ENCODE assay signal across 2 cellular contexts in genomic region chr15:63276342-63277043, GRCh38.
TF ChIP-seq lines count a peak whose summit lies in the region.

No MANE protein-coding gene starts in this region.

TF ChIP-seq in K562, 482 proteins besides CTCF, POLR2A, EP300 and RAD21 (continues in another document):
- TF ChIP-seq, protein P1, sequence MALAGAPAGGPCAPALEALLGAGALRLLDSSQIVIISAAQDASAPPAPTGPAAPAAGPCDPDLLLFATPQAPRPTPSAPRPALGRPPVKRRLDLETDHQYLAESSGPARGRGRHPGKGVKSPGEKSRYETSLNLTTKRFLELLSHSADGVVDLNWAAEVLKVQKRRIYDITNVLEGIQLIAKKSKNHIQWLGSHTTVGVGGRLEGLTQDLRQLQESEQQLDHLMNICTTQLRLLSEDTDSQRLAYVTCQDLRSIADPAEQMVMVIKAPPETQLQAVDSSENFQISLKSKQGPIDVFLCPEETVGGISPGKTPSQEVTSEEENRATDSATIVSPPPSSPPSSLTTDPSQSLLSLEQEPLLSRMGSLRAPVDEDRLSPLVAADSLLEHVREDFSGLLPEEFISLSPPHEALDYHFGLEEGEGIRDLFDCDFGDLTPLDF (CRISPR knock-in tag; IDR thresholded peaks at IDR 0.05), result no peak
- TF ChIP-seq DPF2 (IDR thresholded peaks at IDR 0.05) (0 out of 2 replicates have a peak, but pooled peaks have one; percentile 30), ZNF592 (IDR thresholded peaks at IDR 0.05) (0 out of 2 replicates have a peak, but pooled peaks have one; percentile 17), MLLT1 (IDR thresholded peaks at IDR 0.05) (peak in 1 of 2 experiments; percentile 49; a peak in 1 of 4 replicates), PML (IDR thresholded peaks at IDR 0.05; ENCODE audit: low read length) (0 out of 2 replicates have a peak, but pooled peaks have one; percentile 28), JUND (IDR thresholded peaks at IDR 0.05; ENCODE audit: borderline replicate concordance, low read depth, low read length) (no peak), JUND (tag; IDR thresholded peaks at IDR 0.05; ENCODE audit: borderline replicate concordance, low read depth, low read length) (no peak), NBN (IDR thresholded peaks at IDR 0.05; ENCODE audit: low read depth) (peak; percentile 34; the same call in 1 of the 2 replicates), CHD4 (IDR thresholded peaks at IDR 0.05; ENCODE audit: insufficient read depth, insufficient replicate concordance, low read depth, low read length, poor library complexity, severe bottlenecking) (no peak), CBX1 (IDR thresholded peaks at IDR 0.05; ENCODE audit: low read depth) (no peak), NFRKB (IDR thresholded peaks at IDR 0.05; ENCODE audit: low read depth) (peak; percentile 68; the same call in 1 of the 2 replicates), TRIM28 (IDR thresholded peaks at IDR 0.05) (0 out of 2 replicates have a peak, but pooled peaks have one; percentile 33), AFF1 (IDR thresholded peaks at IDR 0.05; ENCODE audit: low read depth in 1 of 2, partially characterized antibody in 2 of 2) (peak in 1 of 2 experiments; percentile 62), FOXM1 (IDR thresholded peaks at IDR 0.05; ENCODE audit: low read depth) (peak; percentile 12; the same call in 1 of the 2 replicates), FOXM1 (CRISPR knock-in tag; IDR thresholded peaks at IDR 0.05; ENCODE audit: low read depth) (no peak), SLC30A9 (CRISPR knock-in tag; IDR thresholded peaks at IDR 0.05) (no peak), SIRT6 (IDR thresholded peaks at IDR 0.05; ENCODE audit: low read depth, low read length) (no peak), HDAC8 (tag; IDR thresholded peaks at IDR 0.05) (no peak)

TF ChIP-seq in HepG2, 621 proteins besides CTCF, POLR2A, EP300 and RAD21:
- no peak for TF ChIP-seq CENPT (CRISPR knock-in tag; IDR thresholded peaks at IDR 0.05; ENCODE audit: low read depth)
- TF ChIP-seq, protein P2, sequence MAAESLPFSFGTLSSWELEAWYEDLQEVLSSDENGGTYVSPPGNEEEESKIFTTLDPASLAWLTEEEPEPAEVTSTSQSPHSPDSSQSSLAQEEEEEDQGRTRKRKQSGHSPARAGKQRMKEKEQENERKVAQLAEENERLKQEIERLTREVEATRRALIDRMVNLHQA (CRISPR knock-in tag; IDR thresholded peaks at IDR 0.05), result no peak
- no peak for TF ChIP-seq HDAC1 (CRISPR knock-in tag; IDR thresholded peaks at IDR 0.05)
- 0 out of 2 replicates have a peak, but pooled peaks have one; percentile 40 for TF ChIP-seq SNAI1 (CRISPR knock-in tag; IDR thresholded peaks at IDR 0.05; ENCODE audit: borderline replicate concordance)
- no peak for TF ChIP-seq DRAP1 (CRISPR knock-in tag; IDR thresholded peaks at IDR 0.05)
- no peak for TF ChIP-seq STAG1 (CRISPR knock-in tag; IDR thresholded peaks at IDR 0.05)
- TF ChIP-seq FOSL1 (CRISPR knock-in tag; IDR thresholded peaks at IDR 0.05; ENCODE audit: borderline replicate concordance), result no peak
- TF ChIP-seq HNRNPUL1 (IDR thresholded peaks at IDR 0.05; ENCODE audit: low read depth, low read length), result no peak
- peak; percentile 82; the same call in 1 of the 2 replicates for TF ChIP-seq CBX2 (IDR thresholded peaks at IDR 0.05; ENCODE audit: low read depth, low read length)
- no peak for TF ChIP-seq CBX2 (CRISPR knock-in tag; IDR thresholded peaks at IDR 0.05; ENCODE audit: low read depth)
- no peak for TF ChIP-seq RFX1 (IDR thresholded peaks at IDR 0.05)
- 0 out of 2 replicates have a peak, but pooled peaks have one; percentile 9 for TF ChIP-seq SAP130 (CRISPR knock-in tag; IDR thresholded peaks at IDR 0.05; ENCODE audit: low read depth)
- TF ChIP-seq SP140L (CRISPR knock-in tag; IDR thresholded peaks at IDR 0.05; ENCODE audit: borderline replicate concordance), result no peak
- no peak for TF ChIP-seq ZMAT3 (CRISPR knock-in tag; conservative IDR thresholded peaks at IDR 0.05)
- no peak for TF ChIP-seq FOXO1 (CRISPR knock-in tag; IDR thresholded peaks at IDR 0.05)
- TF ChIP-seq SIX1 (CRISPR knock-in tag; IDR thresholded peaks at IDR 0.05; ENCODE audit: borderline replicate concordance), result no peak
- TF ChIP-seq ZKSCAN1 (IDR thresholded peaks at IDR 0.05; ENCODE audit: low read length), result no peak
- TF ChIP-seq ZSCAN31 (CRISPR knock-in tag; IDR thresholded peaks at IDR 0.05; ENCODE audit: low read depth), result no peak
- no peak for TF ChIP-seq BHLHE40 (IDR thresholded peaks at IDR 0.05; ENCODE audit: low read length)
- TF ChIP-seq, protein P3, sequence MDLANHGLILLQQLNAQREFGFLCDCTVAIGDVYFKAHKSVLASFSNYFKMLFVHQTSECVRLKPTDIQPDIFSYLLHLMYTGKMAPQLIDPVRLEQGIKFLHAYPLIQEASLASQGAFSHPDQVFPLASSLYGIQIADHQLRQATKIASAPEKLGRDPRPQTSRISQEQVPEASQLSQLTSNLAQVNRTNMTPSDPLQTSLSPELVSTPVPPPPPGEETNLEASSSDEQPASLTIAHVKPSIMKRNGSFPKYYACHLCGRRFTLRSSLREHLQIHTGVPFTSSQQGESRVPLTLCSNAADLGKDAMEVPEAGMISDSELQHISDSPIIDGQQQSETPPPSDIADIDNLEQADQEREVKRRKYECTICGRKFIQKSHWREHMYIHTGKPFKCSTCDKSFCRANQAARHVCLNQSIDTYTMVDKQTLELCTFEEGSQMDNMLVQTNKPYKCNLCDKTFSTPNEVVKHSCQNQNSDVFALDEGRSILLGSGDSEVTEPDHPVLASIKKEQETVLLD (CRISPR knock-in tag; IDR thresholded peaks at IDR 0.05; ENCODE audit: low read depth), result no peak
- no peak for TF ChIP-seq ZNF20 (CRISPR knock-in tag; IDR thresholded peaks at IDR 0.05)
- no peak for TF ChIP-seq HDAC6 (IDR thresholded peaks at IDR 0.05; ENCODE audit: low read depth, low read length)
- no peak for TF ChIP-seq TCF7 (IDR thresholded peaks at IDR 0.05; ENCODE audit: low read depth)
- TF ChIP-seq HES4 (CRISPR knock-in tag; IDR thresholded peaks at IDR 0.05; ENCODE audit: borderline replicate concordance), result no peak
- no peak for TF ChIP-seq SMARCC2 (IDR thresholded peaks at IDR 0.05)
- TF ChIP-seq ZNF777 (CRISPR knock-in tag; IDR thresholded peaks at IDR 0.05), result no peak
- no peak for TF ChIP-seq ZFP1 (CRISPR knock-in tag; IDR thresholded peaks at IDR 0.05)
- TF ChIP-seq KDM1A (CRISPR knock-in tag; IDR thresholded peaks at IDR 0.05), result no peak
- no peak for TF ChIP-seq IKZF4 (CRISPR knock-in tag; IDR thresholded peaks at IDR 0.05; ENCODE audit: borderline replicate concordance, low read depth, not compliant biosample characterization)
- 0 out of 2 replicates have a peak, but pooled peaks have one; percentile 34 for TF ChIP-seq GATAD2A (CRISPR knock-in tag; IDR thresholded peaks at IDR 0.05)
